8 cellular contexts compared by ENCODE assay signal in the genomic region with DNA sequence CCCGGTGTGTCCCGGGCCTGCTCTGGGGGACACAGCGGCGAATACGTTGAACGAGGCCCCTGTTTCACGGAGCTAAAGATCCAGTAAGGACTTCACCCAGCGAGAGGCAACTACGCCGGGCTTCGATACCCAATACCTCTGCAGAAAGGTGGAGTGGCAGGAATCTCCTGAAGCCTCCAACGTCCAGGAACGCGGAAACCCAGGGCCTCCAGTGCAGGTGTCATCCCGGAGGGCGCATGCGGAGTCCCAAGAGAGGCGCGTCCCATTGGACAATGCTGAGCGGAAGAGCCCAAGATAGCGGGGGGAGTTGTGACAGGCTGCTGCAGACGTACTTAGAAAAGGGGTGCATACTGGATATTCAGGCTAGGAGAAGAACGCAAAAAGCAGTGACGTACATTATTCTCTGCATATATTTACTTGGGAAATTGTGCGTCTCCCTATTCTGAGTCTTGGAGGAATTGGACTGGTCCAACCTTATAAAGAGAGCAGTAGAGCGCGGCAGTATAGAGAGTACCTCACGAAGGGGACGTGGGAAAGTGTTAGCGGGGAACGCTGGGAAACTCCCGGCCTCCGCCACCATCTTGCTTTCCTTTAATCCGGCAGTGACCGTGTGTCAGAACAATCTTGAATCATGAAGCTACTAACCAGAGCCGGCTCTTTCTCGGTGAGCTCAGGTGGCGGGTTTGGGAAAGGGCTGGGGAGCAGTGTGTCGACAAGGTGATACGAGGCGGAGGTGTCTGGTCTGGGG. TPM values are rescaled to one million over a fixed set of nuclear protein-coding genes. Genes with fewer than 3 reads are reported as not detected.
DNase-seq lines count a peak whose midpoint lies in the region; ATAC-seq and TF ChIP-seq lines count a peak whose summit lies in the region.

TSS of gene UQCRC2 (plus strand) at position 569 of the 748 bp plus-strand sequence. CDS start at position 632, 63 bp downstream.

- H3K4me3 ChIP-seq in heart right ventricle: peak within 1 kb of the TSS; percentile 78 to 98 (median 88)

- 0 to 1% (median 0%) methylated on average over 41 of the region's 41 CpGs for WGBS in adipose tissue, 3 donors
- 0% methylated on average over 41 of the region's 41 CpGs for WGBS in heart right ventricle, 2 donors

- TF ChIP-seq CTCF in GM13977 (IDR thresholded peaks at IDR 0.05; ENCODE audit: extremely low read depth, insufficient read depth, missing control alignments) (no peak), heart right ventricle (IDR thresholded peaks at IDR 0.05) (no peak), type B pancreatic cell (conservative IDR thresholded peaks at IDR 0.05) (no peak)

- POLR2A ChIA-PET in T-cell (lab: Charles Lee): interaction anchor here (0.6 to 1.0 kb wide), 8 partner anchors 55 to 346 kb away, joined by 3 to 5 read pairs (median 4); partner anchors contain the start of gene MOSMO (in 2 of the 2)

- DNase-seq in GM13977 (ENCODE audit: low spot score): peak; percentile 81
- peak; percentile 95 for DNase-seq in NCI-H146 (lab: John Stamatoyannopoulos, UW)
- peak; percentile 75 to 90 (median 84) for DNase-seq in T-cell
- peak; percentile 85 to 93 for DNase-seq in heart right ventricle
- peak; percentile 86 to 99 (median 91) for DNase-seq in posterior cingulate gyrus
- DNase-seq in type B pancreatic cell (ENCODE audit: extremely low spot score, unreplicated experiment): peak; percentile 88

- in situ Hi-C loops in GM13977 (cut with MboI; ENCODE audit: low pct_unique_long_range_greater_than_20kb, low sequenced_read_pairs, unreplicated experiment): loop anchor here (25.0 kb wide), 1 partner anchor 141 kb away; no protein-coding TSS in a partner anchor

- no peaks in the 10 kb centered on the region for H3K9me3 ChIP-seq in heart right ventricle

- H3K27ac Mint-ChIP-seq in T-cell (peak within 1 kb of the TSS; percentile 98 to 100), type B pancreatic cell (peak within 1 kb of the TSS; percentile 100)

- intact Hi-C loops in heart right ventricle (cut with DNase I): loop anchor here in 6 of 10 donors (1.0 to 10.0 kb wide), 9 partner anchors 52 to 796 kb away; partner anchors contain the start of genes LDAF1 (in 1 of the 6), MOSMO (in 1 of the 6), PDZD9 (in 1 of the 6) and POLR3E (in 1 of the 6)
- intact Hi-C loops in posterior cingulate gyrus (cut with DNase I): loop anchor here (2.0 to 5.0 kb wide), 2 partner anchors 54 to 236 kb away; partner anchors contain the start of gene MOSMO

- CTCF ChIA-PET in T-cell (lab: Charles Lee): interaction anchor here (0.5 to 2.5 kb wide), 12 partner anchors 18 to 347 kb away, joined by 3 to 14 read pairs (median 3); no protein-coding TSS in a partner anchor

- H3K4me1 Mint-ChIP-seq in T-cell: peaks cover 52 to 72% (median 69%) of the 10 kb centered on the region in 3 donors
- H3K4me1 Mint-ChIP-seq in type B pancreatic cell (ENCODE audit: unreplicated experiment): peaks cover 21% of the 10 kb centered on the region

- H3K27me3 Mint-ChIP-seq in T-cell (no peaks in the 10 kb centered on the region), type B pancreatic cell (no peaks in the 10 kb centered on the region)

- H3K9me3 Mint-ChIP-seq in T-cell (no peaks in the 10 kb centered on the region), type B pancreatic cell (no peaks in the 10 kb centered on the region)

- peaks cover 3 to 70% (median 50%) of the 10 kb centered on the region in 9 donors for H3K4me1 ChIP-seq in heart right ventricle

- ATAC-seq in HG02870 (IDR thresholded peaks at IDR 0.05; ENCODE audit: unreplicated experiment) (peak; percentile 85), T-cell (replicated peaks in 1 of 4) (peak; percentile 91 to 95 (median 92)), heart right ventricle (peak; percentile 95 to 98 (median 97))

- H3K36me3 Mint-ChIP-seq in T-cell: peaks cover 19% of the 10 kb centered on the region
- H3K36me3 Mint-ChIP-seq in type B pancreatic cell: peaks cover 8% of the 10 kb centered on the region

- H3K4me3 Mint-ChIP-seq in T-cell: peak within 1 kb of the TSS; percentile 97 to 99 (median 99)
- H3K4me3 Mint-ChIP-seq in type B pancreatic cell: peak within 1 kb of the TSS; percentile 100

- no peaks in the 10 kb centered on the region for H3K27me3 ChIP-seq in heart right ventricle

- H3K27ac ChIP-seq in adipose tissue (ENCODE audit: low read depth, low read length) (peak within 1 kb of the TSS; percentile 96), heart right ventricle (peak within 1 kb of the TSS; percentile 86 to 99 (median 96))

- peaks cover 0 to 30% (median 10%) of the 10 kb centered on the region in 9 donors for H3K36me3 ChIP-seq in heart right ventricle

RNA-seq across cellular contexts. Expression of gene UQCRC2, which starts in this region (rescaled TPM):
- total RNA-seq in T-cell: 100 to 1,000 TPM; 142 to 201 (median 165) TPM
- polyA plus RNA-seq in adipose tissue: 100 to 1,000 TPM in 2 of 3 donors, 10 to 100 TPM in 1; 93.8 to 219 (median 138) TPM
- 1,000 to 10,000 TPM in 5 of 10 donors, 100 to 1,000 TPM in 5; 648 to 1,183 (median 997) TPM for total RNA-seq in heart right ventricle
- polyA plus RNA-seq in heart right ventricle: 100 to 1,000 TPM; 183 to 266 TPM
- 231 and 278 TPM in 2 replicates for total RNA-seq in type B pancreatic cell (ENCODE audit: low replicate concordance)

Comparison
In these comparisons a context has a peak if more than half of its experiments do, and no peak if none do; other contexts are left out.
1. Peak in every context shown above with its lines: DNase-seq, ATAC-seq, H3K4me3 ChIP-seq and H3K27ac ChIP-seq.